In the genomic region with DNA sequence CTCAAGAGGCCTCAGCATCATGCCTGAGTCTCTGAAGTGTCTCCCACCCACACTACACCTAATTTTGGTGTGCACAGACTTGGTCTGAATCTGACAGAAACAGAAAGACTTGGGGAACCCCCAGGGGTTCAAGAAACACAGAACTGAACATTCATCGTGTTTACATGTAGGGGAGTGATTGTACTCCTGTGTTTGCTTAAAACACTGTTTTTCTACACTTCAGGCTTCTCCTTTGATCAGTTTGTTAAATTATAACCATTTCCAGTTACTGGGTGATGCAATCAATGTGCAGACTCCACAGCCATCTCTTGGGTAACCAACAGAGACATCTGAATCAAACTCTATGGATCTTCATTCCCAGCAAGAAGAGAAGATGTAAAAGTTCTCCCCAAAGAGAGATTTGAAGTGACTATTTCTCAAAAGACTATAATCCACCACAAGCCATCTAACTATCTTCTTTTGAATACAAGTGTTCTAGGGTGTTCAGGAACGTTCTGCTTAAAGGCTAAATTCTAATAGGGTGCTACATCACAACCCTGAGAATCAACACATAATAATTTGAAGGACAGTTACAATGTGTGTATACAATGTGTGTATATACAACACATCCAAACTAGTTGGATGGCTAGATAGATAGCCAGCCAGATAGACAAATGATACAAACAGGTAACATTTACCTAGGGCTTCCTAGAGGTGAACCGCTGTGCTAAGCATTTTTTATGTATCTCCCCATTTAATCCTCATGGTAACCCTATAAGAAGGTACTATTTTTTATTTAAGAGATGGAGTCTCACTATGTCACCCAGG, we compare ENCODE assay signal across 1 cellular context.
TF ChIP-seq lines count a peak whose summit lies in the region.

No MANE protein-coding gene starts in this region.

TF ChIP-seq in HepG2, 621 proteins besides CTCF, POLR2A, EP300 and RAD21 (continued from another document and continues in another):
- TF ChIP-seq, protein P1, sequence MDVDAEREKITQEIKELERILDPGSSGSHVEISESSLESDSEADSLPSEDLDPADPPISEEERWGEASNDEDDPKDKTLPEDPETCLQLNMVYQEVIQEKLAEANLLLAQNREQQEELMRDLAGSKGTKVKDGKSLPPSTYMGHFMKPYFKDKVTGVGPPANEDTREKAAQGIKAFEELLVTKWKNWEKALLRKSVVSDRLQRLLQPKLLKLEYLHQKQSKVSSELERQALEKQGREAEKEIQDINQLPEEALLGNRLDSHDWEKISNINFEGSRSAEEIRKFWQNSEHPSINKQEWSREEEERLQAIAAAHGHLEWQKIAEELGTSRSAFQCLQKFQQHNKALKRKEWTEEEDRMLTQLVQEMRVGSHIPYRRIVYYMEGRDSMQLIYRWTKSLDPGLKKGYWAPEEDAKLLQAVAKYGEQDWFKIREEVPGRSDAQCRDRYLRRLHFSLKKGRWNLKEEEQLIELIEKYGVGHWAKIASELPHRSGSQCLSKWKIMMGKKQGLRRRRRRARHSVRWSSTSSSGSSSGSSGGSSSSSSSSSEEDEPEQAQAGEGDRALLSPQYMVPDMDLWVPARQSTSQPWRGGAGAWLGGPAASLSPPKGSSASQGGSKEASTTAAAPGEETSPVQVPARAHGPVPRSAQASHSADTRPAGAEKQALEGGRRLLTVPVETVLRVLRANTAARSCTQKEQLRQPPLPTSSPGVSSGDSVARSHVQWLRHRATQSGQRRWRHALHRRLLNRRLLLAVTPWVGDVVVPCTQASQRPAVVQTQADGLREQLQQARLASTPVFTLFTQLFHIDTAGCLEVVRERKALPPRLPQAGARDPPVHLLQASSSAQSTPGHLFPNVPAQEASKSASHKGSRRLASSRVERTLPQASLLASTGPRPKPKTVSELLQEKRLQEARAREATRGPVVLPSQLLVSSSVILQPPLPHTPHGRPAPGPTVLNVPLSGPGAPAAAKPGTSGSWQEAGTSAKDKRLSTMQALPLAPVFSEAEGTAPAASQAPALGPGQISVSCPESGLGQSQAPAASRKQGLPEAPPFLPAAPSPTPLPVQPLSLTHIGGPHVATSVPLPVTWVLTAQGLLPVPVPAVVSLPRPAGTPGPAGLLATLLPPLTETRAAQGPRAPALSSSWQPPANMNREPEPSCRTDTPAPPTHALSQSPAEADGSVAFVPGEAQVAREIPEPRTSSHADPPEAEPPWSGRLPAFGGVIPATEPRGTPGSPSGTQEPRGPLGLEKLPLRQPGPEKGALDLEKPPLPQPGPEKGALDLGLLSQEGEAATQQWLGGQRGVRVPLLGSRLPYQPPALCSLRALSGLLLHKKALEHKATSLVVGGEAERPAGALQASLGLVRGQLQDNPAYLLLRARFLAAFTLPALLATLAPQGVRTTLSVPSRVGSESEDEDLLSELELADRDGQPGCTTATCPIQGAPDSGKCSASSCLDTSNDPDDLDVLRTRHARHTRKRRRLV (CRISPR knock-in tag; IDR thresholded peaks at IDR 0.05), result no peak
- TF ChIP-seq, protein P2, sequence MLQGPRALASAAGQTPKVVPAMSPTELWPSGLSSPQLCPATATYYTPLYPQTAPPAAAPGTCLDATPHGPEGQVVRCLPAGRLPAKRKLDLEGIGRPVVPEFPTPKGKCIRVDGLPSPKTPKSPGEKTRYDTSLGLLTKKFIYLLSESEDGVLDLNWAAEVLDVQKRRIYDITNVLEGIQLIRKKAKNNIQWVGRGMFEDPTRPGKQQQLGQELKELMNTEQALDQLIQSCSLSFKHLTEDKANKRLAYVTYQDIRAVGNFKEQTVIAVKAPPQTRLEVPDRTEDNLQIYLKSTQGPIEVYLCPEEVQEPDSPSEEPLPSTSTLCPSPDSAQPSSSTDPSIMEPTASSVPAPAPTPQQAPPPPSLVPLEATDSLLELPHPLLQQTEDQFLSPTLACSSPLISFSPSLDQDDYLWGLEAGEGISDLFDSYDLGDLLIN (CRISPR knock-in tag; IDR thresholded peaks at IDR 0.05; ENCODE audit: borderline replicate concordance), result no peak
- TF ChIP-seq, protein P3, sequence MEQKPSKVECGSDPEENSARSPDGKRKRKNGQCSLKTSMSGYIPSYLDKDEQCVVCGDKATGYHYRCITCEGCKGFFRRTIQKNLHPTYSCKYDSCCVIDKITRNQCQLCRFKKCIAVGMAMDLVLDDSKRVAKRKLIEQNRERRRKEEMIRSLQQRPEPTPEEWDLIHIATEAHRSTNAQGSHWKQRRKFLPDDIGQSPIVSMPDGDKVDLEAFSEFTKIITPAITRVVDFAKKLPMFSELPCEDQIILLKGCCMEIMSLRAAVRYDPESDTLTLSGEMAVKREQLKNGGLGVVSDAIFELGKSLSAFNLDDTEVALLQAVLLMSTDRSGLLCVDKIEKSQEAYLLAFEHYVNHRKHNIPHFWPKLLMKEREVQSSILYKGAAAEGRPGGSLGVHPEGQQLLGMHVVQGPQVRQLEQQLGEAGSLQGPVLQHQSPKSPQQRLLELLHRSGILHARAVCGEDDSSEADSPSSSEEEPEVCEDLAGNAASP (CRISPR knock-in tag; IDR thresholded peaks at IDR 0.05; ENCODE audit: borderline replicate concordance), result peak; percentile 72; the same call in 1 of the 2 replicates
- TF ChIP-seq, protein P4, sequence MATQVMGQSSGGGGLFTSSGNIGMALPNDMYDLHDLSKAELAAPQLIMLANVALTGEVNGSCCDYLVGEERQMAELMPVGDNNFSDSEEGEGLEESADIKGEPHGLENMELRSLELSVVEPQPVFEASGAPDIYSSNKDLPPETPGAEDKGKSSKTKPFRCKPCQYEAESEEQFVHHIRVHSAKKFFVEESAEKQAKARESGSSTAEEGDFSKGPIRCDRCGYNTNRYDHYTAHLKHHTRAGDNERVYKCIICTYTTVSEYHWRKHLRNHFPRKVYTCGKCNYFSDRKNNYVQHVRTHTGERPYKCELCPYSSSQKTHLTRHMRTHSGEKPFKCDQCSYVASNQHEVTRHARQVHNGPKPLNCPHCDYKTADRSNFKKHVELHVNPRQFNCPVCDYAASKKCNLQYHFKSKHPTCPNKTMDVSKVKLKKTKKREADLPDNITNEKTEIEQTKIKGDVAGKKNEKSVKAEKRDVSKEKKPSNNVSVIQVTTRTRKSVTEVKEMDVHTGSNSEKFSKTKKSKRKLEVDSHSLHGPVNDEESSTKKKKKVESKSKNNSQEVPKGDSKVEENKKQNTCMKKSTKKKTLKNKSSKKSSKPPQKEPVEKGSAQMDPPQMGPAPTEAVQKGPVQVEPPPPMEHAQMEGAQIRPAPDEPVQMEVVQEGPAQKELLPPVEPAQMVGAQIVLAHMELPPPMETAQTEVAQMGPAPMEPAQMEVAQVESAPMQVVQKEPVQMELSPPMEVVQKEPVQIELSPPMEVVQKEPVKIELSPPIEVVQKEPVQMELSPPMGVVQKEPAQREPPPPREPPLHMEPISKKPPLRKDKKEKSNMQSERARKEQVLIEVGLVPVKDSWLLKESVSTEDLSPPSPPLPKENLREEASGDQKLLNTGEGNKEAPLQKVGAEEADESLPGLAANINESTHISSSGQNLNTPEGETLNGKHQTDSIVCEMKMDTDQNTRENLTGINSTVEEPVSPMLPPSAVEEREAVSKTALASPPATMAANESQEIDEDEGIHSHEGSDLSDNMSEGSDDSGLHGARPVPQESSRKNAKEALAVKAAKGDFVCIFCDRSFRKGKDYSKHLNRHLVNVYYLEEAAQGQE (IDR thresholded peaks at IDR 0.05; ENCODE audit: borderline replicate concordance in 1 of 2, low read depth in 1 of 2, low read length in 2 of 2), result peak in 1 of 2 experiments; percentile 64; a peak in 2 of 4 replicates
- TF ChIP-seq YY1 (IDR thresholded peaks at IDR 0.05; ENCODE audit: insufficient read depth, insufficient replicate concordance, low read depth, low read length) (no peak), HNRNPUL1 (IDR thresholded peaks at IDR 0.05; ENCODE audit: low read depth, low read length) (peak; percentile 94), ELF1 (CRISPR knock-in tag; IDR thresholded peaks at IDR 0.05) (0 out of 2 replicates have a peak, but pooled peaks have one; percentile 21), ZFP36L1 (CRISPR knock-in tag; IDR thresholded peaks at IDR 0.05) (no peak), ZNF501 (CRISPR knock-in tag; IDR thresholded peaks at IDR 0.05) (no peak), RARG (CRISPR knock-in tag; IDR thresholded peaks at IDR 0.05; ENCODE audit: low read depth) (no peak), HMG20B (CRISPR knock-in tag; conservative IDR thresholded peaks at IDR 0.05) (peak; percentile 88), ZNF17 (CRISPR knock-in tag; IDR thresholded peaks at IDR 0.05) (no peak), RFX3 (CRISPR knock-in tag; IDR thresholded peaks at IDR 0.05) (peak; percentile 30; the same call in 1 of the 2 replicates), ZNF235 (CRISPR knock-in tag; IDR thresholded peaks at IDR 0.05; ENCODE audit: borderline replicate concordance) (no peak), TEAD3 (CRISPR knock-in tag; optimal IDR thresholded peaks at IDR 0.05; ENCODE audit: borderline replicate concordance) (peak; percentile 70), ZMYM2 (CRISPR knock-in tag; IDR thresholded peaks at IDR 0.05) (no peak), KDM6A (CRISPR knock-in tag; IDR thresholded peaks at IDR 0.05; ENCODE audit: low read depth) (peak; percentile 97), TGIF2 (CRISPR knock-in tag; IDR thresholded peaks at IDR 0.05) (peak; percentile 35; the same call in 1 of the 2 replicates), ZNF549 (CRISPR knock-in tag; IDR thresholded peaks at IDR 0.05) (no peak), HNRNPK (IDR thresholded peaks at IDR 0.05; ENCODE audit: low read depth, low read length, poor library complexity, severe bottlenecking) (no peak)
- TF ChIP-seq, protein P5, sequence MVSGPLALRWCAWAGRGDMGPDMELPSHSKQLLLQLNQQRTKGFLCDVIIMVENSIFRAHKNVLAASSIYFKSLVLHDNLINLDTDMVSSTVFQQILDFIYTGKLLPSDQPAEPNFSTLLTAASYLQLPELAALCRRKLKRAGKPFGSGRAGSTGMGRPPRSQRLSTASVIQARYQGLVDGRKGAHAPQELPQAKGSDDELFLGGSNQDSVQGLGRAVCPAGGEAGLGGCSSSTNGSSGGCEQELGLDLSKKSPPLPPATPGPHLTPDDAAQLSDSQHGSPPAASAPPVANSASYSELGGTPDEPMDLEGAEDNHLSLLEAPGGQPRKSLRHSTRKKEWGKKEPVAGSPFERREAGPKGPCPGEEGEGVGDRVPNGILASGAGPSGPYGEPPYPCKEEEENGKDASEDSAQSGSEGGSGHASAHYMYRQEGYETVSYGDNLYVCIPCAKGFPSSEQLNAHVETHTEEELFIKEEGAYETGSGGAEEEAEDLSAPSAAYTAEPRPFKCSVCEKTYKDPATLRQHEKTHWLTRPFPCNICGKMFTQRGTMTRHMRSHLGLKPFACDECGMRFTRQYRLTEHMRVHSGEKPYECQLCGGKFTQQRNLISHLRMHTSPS (CRISPR knock-in tag; IDR thresholded peaks at IDR 0.05; ENCODE audit: low read depth), result no peak
- TF ChIP-seq, protein P6, sequence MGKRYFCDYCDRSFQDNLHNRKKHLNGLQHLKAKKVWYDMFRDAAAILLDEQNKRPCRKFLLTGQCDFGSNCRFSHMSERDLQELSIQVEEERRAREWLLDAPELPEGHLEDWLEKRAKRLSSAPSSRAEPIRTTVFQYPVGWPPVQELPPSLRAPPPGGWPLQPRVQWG (CRISPR knock-in tag; IDR thresholded peaks at IDR 0.05; ENCODE audit: borderline replicate concordance, low read depth), result no peak
- TF ChIP-seq, protein P7, sequence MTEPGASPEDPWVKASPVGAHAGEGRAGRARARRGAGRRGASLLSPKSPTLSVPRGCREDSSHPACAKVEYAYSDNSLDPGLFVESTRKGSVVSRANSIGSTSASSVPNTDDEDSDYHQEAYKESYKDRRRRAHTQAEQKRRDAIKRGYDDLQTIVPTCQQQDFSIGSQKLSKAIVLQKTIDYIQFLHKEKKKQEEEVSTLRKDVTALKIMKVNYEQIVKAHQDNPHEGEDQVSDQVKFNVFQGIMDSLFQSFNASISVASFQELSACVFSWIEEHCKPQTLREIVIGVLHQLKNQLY (CRISPR knock-in tag; IDR thresholded peaks at IDR 0.05), result peak; percentile 88
- TF ChIP-seq, protein P8, sequence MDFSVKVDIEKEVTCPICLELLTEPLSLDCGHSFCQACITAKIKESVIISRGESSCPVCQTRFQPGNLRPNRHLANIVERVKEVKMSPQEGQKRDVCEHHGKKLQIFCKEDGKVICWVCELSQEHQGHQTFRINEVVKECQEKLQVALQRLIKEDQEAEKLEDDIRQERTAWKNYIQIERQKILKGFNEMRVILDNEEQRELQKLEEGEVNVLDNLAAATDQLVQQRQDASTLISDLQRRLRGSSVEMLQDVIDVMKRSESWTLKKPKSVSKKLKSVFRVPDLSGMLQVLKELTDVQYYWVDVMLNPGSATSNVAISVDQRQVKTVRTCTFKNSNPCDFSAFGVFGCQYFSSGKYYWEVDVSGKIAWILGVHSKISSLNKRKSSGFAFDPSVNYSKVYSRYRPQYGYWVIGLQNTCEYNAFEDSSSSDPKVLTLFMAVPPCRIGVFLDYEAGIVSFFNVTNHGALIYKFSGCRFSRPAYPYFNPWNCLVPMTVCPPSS (IDR thresholded peaks at IDR 0.05), result no peak
- TF ChIP-seq, protein P9, sequence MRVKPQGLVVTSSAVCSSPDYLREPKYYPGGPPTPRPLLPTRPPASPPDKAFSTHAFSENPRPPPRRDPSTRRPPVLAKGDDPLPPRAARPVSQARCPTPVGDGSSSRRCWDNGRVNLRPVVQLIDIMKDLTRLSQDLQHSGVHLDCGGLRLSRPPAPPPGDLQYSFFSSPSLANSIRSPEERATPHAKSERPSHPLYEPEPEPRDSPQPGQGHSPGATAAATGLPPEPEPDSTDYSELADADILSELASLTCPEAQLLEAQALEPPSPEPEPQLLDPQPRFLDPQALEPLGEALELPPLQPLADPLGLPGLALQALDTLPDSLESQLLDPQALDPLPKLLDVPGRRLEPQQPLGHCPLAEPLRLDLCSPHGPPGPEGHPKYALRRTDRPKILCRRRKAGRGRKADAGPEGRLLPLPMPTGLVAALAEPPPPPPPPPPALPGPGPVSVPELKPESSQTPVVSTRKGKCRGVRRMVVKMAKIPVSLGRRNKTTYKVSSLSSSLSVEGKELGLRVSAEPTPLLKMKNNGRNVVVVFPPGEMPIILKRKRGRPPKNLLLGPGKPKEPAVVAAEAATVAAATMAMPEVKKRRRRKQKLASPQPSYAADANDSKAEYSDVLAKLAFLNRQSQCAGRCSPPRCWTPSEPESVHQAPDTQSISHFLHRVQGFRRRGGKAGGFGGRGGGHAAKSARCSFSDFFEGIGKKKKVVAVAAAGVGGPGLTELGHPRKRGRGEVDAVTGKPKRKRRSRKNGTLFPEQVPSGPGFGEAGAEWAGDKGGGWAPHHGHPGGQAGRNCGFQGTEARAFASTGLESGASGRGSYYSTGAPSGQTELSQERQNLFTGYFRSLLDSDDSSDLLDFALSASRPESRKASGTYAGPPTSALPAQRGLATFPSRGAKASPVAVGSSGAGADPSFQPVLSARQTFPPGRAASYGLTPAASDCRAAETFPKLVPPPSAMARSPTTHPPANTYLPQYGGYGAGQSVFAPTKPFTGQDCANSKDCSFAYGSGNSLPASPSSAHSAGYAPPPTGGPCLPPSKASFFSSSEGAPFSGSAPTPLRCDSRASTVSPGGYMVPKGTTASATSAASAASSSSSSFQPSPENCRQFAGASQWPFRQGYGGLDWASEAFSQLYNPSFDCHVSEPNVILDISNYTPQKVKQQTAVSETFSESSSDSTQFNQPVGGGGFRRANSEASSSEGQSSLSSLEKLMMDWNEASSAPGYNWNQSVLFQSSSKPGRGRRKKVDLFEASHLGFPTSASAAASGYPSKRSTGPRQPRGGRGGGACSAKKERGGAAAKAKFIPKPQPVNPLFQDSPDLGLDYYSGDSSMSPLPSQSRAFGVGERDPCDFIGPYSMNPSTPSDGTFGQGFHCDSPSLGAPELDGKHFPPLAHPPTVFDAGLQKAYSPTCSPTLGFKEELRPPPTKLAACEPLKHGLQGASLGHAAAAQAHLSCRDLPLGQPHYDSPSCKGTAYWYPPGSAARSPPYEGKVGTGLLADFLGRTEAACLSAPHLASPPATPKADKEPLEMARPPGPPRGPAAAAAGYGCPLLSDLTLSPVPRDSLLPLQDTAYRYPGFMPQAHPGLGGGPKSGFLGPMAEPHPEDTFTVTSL (CRISPR knock-in tag; IDR thresholded peaks at IDR 0.05; ENCODE audit: borderline replicate concordance), result peak; percentile 91; the same call in 1 of the 2 replicates
